ENCODE assay signal across 8 cellular contexts in genomic region chr17:43720311-43721060, GRCh38. TPM values are rescaled to one million over a fixed set of nuclear protein-coding genes. Genes with fewer than 3 reads are reported as not detected.
DNase-seq lines count a peak whose midpoint lies in the region; ATAC-seq and TF ChIP-seq lines count a peak whose summit lies in the region.

No MANE protein-coding gene starts in this region.

- peak overlapping the region; percentile 83 for H3K9ac ChIP-seq in ES-I3 (ENCODE audit: low read depth, low read length)

- peaks cover 3% of the 10 kb centered on the region for H3K9me3 Mint-ChIP-seq in nephron

- peaks cover 44% of the 10 kb centered on the region for H3K27me3 Mint-ChIP-seq in nephron (ENCODE audit: low read depth)

- TF ChIP-seq CTCF in fibroblast of villous mesenchyme (IDR thresholded peaks at IDR 0.05; ENCODE audit: insufficient read depth, low read depth, low read length) (no peak), nephron (IDR thresholded peaks at IDR 0.05; ENCODE audit: unreplicated experiment in 3 of 3) (no peak)

- DNase-seq in OCI-M1 (lab: John Stamatoyannopoulos, UW) (peak; percentile 75), activated gamma-delta T cell (lab: John Stamatoyannopoulos, UW) (peak; percentile 62), fibroblast of villous mesenchyme (ENCODE audit: low read depth) (peak; percentile 52)
- peak; percentile 72 for DNase-seq in stimulated activated naive CD4-positive, alpha-beta T cell treated with Interleukin-2 at 50 U/mL for 16 hours (lab: John Stamatoyannopoulos, UW)

- no peaks in the 10 kb centered on the region for H3K9me3 ChIP-seq in ES-I3 (ENCODE audit: control insufficient read depth, insufficient read depth, low read length)

- H3K36me3 ChIP-seq in ES-I3 (ENCODE audit: insufficient read depth, low read length): no peaks in the 10 kb centered on the region

- ATAC-seq in HG02642 (IDR thresholded peaks at IDR 0.05; ENCODE audit: poor library complexity, unreplicated experiment) (peak; percentile 72), HG02763 (IDR thresholded peaks at IDR 0.05; ENCODE audit: unreplicated experiment) (no peak)

- peak overlapping the region; percentile 64 for H3K4me3 ChIP-seq in fibroblast of villous mesenchyme (ENCODE audit: low read depth, low read length)

- H3K36me3 Mint-ChIP-seq in nephron (ENCODE audit: low read depth): no peaks in the 10 kb centered on the region

- peak overlapping the region; percentile 83 to 93 (median 91) for H3K27ac Mint-ChIP-seq in nephron

- peak overlapping the region; percentile 80 to 84 (median 82) for H3K4me3 Mint-ChIP-seq in nephron

- peaks cover 46% of the 10 kb centered on the region for H3K4me1 ChIP-seq in ES-I3 (ENCODE audit: insufficient read depth, low read length)

- H3K4me1 Mint-ChIP-seq in nephron: peaks cover 21% of the 10 kb centered on the region

RNA-seq across cellular contexts. Expression of gene SOST, which starts 38.1 kb away (rescaled TPM):
- total RNA-seq in fibroblast of villous mesenchyme: not detected in 2 replicates

RNA-seq across cellular contexts. Expression of gene DUSP3, which starts 58.3 kb away (rescaled TPM):
- total RNA-seq in fibroblast of villous mesenchyme: 79.6 and 95.9 TPM in 2 replicates

RNA-seq across cellular contexts. Expression of gene MEOX1, which starts 58.8 kb away (rescaled TPM):
- 2.9 and 6.0 TPM in 2 replicates for total RNA-seq in fibroblast of villous mesenchyme

RNA-seq across cellular contexts. Expression of gene CFAP97D1, which starts 59.7 kb away (rescaled TPM):
- not detected in 2 replicates for total RNA-seq in fibroblast of villous mesenchyme
